In the genomic region with DNA sequence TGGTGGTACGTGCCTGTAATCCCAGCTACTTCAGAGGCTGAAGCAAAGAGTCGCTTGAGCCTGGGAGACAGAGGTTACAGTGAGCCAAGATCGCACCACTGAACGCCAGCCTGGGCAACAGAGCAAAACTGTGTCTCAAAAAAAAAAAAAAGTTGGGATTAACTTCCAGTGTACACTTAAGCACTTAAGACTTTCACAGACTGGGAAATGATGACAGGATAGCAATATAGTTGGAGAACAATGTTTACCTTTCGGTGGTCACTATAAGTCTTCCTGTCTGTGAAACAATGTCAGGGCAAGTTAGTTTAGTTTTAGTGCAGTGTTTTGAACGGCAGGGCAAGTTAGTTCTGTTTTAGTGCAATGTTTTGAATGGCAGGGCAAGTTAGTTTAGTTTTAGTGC, we compare ENCODE assay signal across 37 cellular contexts.
"Had no signal": no experiment of that assay in that cellular context is flagged by ENCODE, and none has a peak within 500 bp of the region (broad histone marks: within the 10 kb centered on the region; RNA-seq: fewer than 3 reads in every experiment).

No MANE protein-coding gene starts in this region.

- DNase-seq: activated CD4-positive, alpha-beta memory T cell treated with anti-CD3 and anti-CD28 coated beads, Interleukin-2, amount 10 ng/mL, durations not matched to agents 7 days and 5 days; activated CD4-positive, alpha-beta T cell treated with anti-CD3 and anti-CD28 coated beads for 1 hour; activated CD4-positive, alpha-beta T cell treated with anti-CD3 and anti-CD28 coated beads for 48 hours; activated CD4-positive, CD25-positive, alpha-beta regulatory T cell; activated CD8-positive, alpha-beta memory T cell treated with anti-CD3 and anti-CD28 coated beads for 24 hours; activated CD8-positive, alpha-beta memory T cell treated with anti-CD3 and anti-CD28 coated beads, Interleukin-2, amount 10 ng/mL, durations not matched to agents 7 days and 5 days; activated CD8-positive, alpha-beta memory T cell treated with anti-CD3 and anti-CD28 coated beads, Interleukin-2, amount 50 U/mL, for 48 hours; activated effector memory CD4-positive, alpha-beta T cell treated with anti-CD3 and anti-CD28 coated beads, Interleukin-2, amount 50 U/mL, for 16 hours; activated naive CD4-positive, alpha-beta T cell; activated naive CD4-positive, alpha-beta T cell treated with anti-CD3 and anti-CD28 coated beads, Interleukin-2, amount 50 U/mL, for 16 hours; activated naive CD8-positive, alpha-beta T cell treated with anti-CD3 and anti-CD28 coated beads for 36 hours; activated T-cell treated with anti-CD3 and anti-CD28 coated beads, Interleukin-2, amount 50 U/mL, for 72 hours; amygdala; Karpas-422; NCI-H1105; NCI-H1417 treated with DMSO at 0.1 percent for 48 hours; NCI-H187 treated with DMSO at 0.1 percent for 48 hours; NCI-H2081 treated with DMSO at 0.1 percent for 48 hours; NCI-H345; NCI-H526; NCI-H748 treated with DMSO at 0.1 percent for 48 hours; NK-92 treated with Interleukin-12 subunit alpha and Interleukin-12 subunit beta, amount 100 ng/mL, for 24 hours; PC-9; SIG-M5; SW 1271; T-helper 1 cell; T-helper 2 cell; T-helper 9 cell; WERI-Rb-1 had no signal

- ATAC-seq: activated CD8-positive, alpha-beta memory T cell treated with anti-CD3 and anti-CD28 coated beads, Interleukin-2, amount 10 ng/mL, durations not matched to agents 7 days and 5 days; activated T-cell treated with anti-CD3 and anti-CD28 coated beads, Interleukin-2, amount 50 U/mL, for 72 hours; activated T-helper 17 cell treated with anti-CD3 and anti-CD28 coated beads, Interleukin-2, amount 50 U/mL, for 72 hours; K562; Right ventricle myocardium inferior; SK-N-SH treated with all-trans-retinoic acid at 6 μM for 48 hours had no signal

- FAIRE-seq: K562, RCC 7860 had no signal

- H3K4me3 ChIP-seq: ascending aorta, cardiac muscle cell, K562, PC-9 had no signal

- H3K27ac Mint-ChIP-seq: activated CD4-positive, alpha-beta memory T cell treated with anti-CD3 and anti-CD28 coated beads, Interleukin-2, amount 10 ng/mL, durations not matched to agents 7 days and 5 days; activated CD8-positive, alpha-beta memory T cell treated with anti-CD3 and anti-CD28 coated beads, Interleukin-2, amount 10 ng/mL, durations not matched to agents 7 days and 5 days; activated naive CD8-positive, alpha-beta T cell treated with anti-CD3 and anti-CD28 coated beads for 36 hours; activated T-cell treated with anti-CD3 and anti-CD28 coated beads, Interleukin-2, amount 50 U/mL, for 72 hours; activated T-helper 17 cell treated with anti-CD3 and anti-CD28 coated beads, Interleukin-2, amount 50 U/mL, for 72 hours had no signal

- H3K27ac ChIP-seq: ascending aorta, cardiac muscle cell, PC-9, RWPE1, WERI-Rb-1 had no signal

- H3K4me3 Mint-ChIP-seq: activated CD4-positive, alpha-beta memory T cell treated with anti-CD3 and anti-CD28 coated beads, Interleukin-2, amount 10 ng/mL, durations not matched to agents 7 days and 5 days; activated CD8-positive, alpha-beta memory T cell treated with anti-CD3 and anti-CD28 coated beads, Interleukin-2, amount 10 ng/mL, durations not matched to agents 7 days and 5 days; activated naive CD8-positive, alpha-beta T cell treated with anti-CD3 and anti-CD28 coated beads for 36 hours; activated T-cell treated with anti-CD3 and anti-CD28 coated beads, Interleukin-2, amount 50 U/mL, for 72 hours; activated T-helper 17 cell treated with anti-CD3 and anti-CD28 coated beads, Interleukin-2, amount 50 U/mL, for 72 hours had no signal

- H3K36me3 ChIP-seq: ascending aorta, cardiac muscle cell, WERI-Rb-1 had no signal

- H3K27me3 ChIP-seq: ascending aorta, cardiac muscle cell had no signal

- H3K4me1 Mint-ChIP-seq: activated CD4-positive, alpha-beta memory T cell treated with anti-CD3 and anti-CD28 coated beads, Interleukin-2, amount 10 ng/mL, durations not matched to agents 7 days and 5 days; activated CD8-positive, alpha-beta memory T cell treated with anti-CD3 and anti-CD28 coated beads, Interleukin-2, amount 10 ng/mL, durations not matched to agents 7 days and 5 days; activated naive CD8-positive, alpha-beta T cell treated with anti-CD3 and anti-CD28 coated beads for 36 hours; activated T-helper 17 cell treated with anti-CD3 and anti-CD28 coated beads, Interleukin-2, amount 50 U/mL, for 72 hours had no signal

- H2AFZ ChIP-seq: PC-9 had no signal

- H3K27me3 Mint-ChIP-seq: activated naive CD8-positive, alpha-beta T cell treated with anti-CD3 and anti-CD28 coated beads for 36 hours had no signal

- H3K4me2 ChIP-seq: PC-9 had no signal
